Comparison of ENCODE assay signal across 1 cellular context in the genomic region with DNA sequence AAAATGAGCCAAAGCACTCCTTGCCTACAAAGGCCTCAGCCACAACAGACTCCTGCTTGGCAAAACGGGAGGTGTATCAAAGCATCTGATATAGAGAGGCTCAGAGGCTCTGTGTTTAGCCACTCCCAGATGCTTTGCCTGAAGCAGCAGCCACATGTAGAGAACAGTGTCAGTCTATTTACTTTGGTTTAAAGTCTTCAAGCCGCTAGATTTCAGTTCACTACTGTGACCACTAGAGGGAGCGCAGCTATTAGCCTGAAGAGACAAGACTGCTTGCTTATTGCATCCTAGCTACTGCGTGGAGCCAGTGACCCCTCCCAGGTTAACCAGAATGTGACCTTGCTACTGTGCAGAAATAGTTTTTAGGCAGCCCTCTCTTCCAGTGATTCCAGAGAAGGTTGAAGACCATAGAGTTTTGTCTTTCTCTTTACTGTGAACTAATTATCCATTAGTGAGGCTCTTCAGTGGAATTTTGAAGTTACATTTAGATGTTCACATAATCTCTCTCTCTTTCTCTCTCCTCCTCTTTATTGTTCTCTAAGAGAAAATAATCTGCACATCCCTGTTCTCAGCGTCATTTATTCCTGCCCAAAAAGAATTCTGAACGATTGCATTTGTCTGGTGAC.
TF ChIP-seq lines count a peak whose summit lies in the region.

No MANE protein-coding gene starts in this region.

TF ChIP-seq in HepG2, 621 proteins besides CTCF, POLR2A, EP300 and RAD21 (continued from another document and continues in another):
- TF ChIP-seq ZNF678 (CRISPR knock-in tag; IDR thresholded peaks at IDR 0.05) (no peak), SMARCE1 (IDR thresholded peaks at IDR 0.05; ENCODE audit: borderline replicate concordance) (no peak), MYPOP (CRISPR knock-in tag; IDR thresholded peaks at IDR 0.05) (no peak), ARID5B (CRISPR knock-in tag; IDR thresholded peaks at IDR 0.05) (0 out of 2 replicates have a peak, but pooled peaks have one; percentile 22), GLI4 (CRISPR knock-in tag; IDR thresholded peaks at IDR 0.05; ENCODE audit: borderline replicate concordance) (no peak), CEBPG (CRISPR knock-in tag; IDR thresholded peaks at IDR 0.05) (0 out of 2 replicates have a peak, but pooled peaks have one; percentile 9), FOXA3 (CRISPR knock-in tag; IDR thresholded peaks at IDR 0.05) (peak; percentile 50), HMG20A (CRISPR knock-in tag; IDR thresholded peaks at IDR 0.05; ENCODE audit: borderline replicate concordance) (no peak), ZNF777 (CRISPR knock-in tag; IDR thresholded peaks at IDR 0.05) (no peak), NRL (CRISPR knock-in tag; IDR thresholded peaks at IDR 0.05; ENCODE audit: borderline replicate concordance) (no peak), SRSF9 (IDR thresholded peaks at IDR 0.05; ENCODE audit: borderline replicate concordance, insufficient read depth, low read depth, low read length, poor library complexity, severe bottlenecking) (no peak), SIN3A (IDR thresholded peaks at IDR 0.05; ENCODE audit: borderline replicate concordance, low read depth, low read length) (no peak), NFYC (CRISPR knock-in tag; IDR thresholded peaks at IDR 0.05) (no peak), KDM3A (CRISPR knock-in tag; IDR thresholded peaks at IDR 0.05; ENCODE audit: low read depth) (no peak), ZNF766 (CRISPR knock-in tag; IDR thresholded peaks at IDR 0.05; ENCODE audit: borderline replicate concordance) (no peak), IKZF5 (CRISPR knock-in tag; IDR thresholded peaks at IDR 0.05) (no peak), ZFX (CRISPR knock-in tag; IDR thresholded peaks at IDR 0.05; ENCODE audit: low read depth) (no peak), DNMT3B (CRISPR knock-in tag; conservative IDR thresholded peaks at IDR 0.05) (no peak), ZNF160 (CRISPR knock-in tag; IDR thresholded peaks at IDR 0.05) (no peak), ZNF589 (CRISPR knock-in tag; conservative IDR thresholded peaks at IDR 0.05) (no peak), MIXL1 (CRISPR knock-in tag; IDR thresholded peaks at IDR 0.05) (peak; percentile 55; the same call in 1 of the 2 replicates), YY1 (IDR thresholded peaks at IDR 0.05; ENCODE audit: insufficient read depth, insufficient replicate concordance, low read depth, low read length) (no peak), BORCS8-MEF2B (CRISPR knock-in tag; IDR thresholded peaks at IDR 0.05) (no peak), MXD3 (CRISPR knock-in tag; IDR thresholded peaks at IDR 0.05) (no peak), ZNF441 (CRISPR knock-in tag; IDR thresholded peaks at IDR 0.05; ENCODE audit: borderline replicate concordance) (no peak), ZNF510 (CRISPR knock-in tag; IDR thresholded peaks at IDR 0.05; ENCODE audit: low read depth) (no peak), ZNF770 (CRISPR knock-in tag; IDR thresholded peaks at IDR 0.05) (no peak), NFIB (CRISPR knock-in tag; IDR thresholded peaks at IDR 0.05; ENCODE audit: borderline replicate concordance) (no peak), ZNF850 (CRISPR knock-in tag; conservative IDR thresholded peaks at IDR 0.05) (no peak), DZIP1 (CRISPR knock-in tag; IDR thresholded peaks at IDR 0.05) (no peak), BCL6 (CRISPR knock-in tag; IDR thresholded peaks at IDR 0.05) (no peak), CBX1 (IDR thresholded peaks at IDR 0.05; ENCODE audit: low read depth) (no peak), ZNF205 (CRISPR knock-in tag; IDR thresholded peaks at IDR 0.05) (no peak), ETV6 (CRISPR knock-in tag; conservative IDR thresholded peaks at IDR 0.05) (no peak), FUBP1 (CRISPR knock-in tag; IDR thresholded peaks at IDR 0.05; ENCODE audit: borderline replicate concordance) (no peak), ZNF12 (CRISPR knock-in tag; IDR thresholded peaks at IDR 0.05) (no peak; the same call in 1 of the 2 replicates), LCORL (IDR thresholded peaks at IDR 0.05) (no peak), LCORL (CRISPR knock-in tag; IDR thresholded peaks at IDR 0.05) (no peak)
- TF ChIP-seq, protein P1, sequence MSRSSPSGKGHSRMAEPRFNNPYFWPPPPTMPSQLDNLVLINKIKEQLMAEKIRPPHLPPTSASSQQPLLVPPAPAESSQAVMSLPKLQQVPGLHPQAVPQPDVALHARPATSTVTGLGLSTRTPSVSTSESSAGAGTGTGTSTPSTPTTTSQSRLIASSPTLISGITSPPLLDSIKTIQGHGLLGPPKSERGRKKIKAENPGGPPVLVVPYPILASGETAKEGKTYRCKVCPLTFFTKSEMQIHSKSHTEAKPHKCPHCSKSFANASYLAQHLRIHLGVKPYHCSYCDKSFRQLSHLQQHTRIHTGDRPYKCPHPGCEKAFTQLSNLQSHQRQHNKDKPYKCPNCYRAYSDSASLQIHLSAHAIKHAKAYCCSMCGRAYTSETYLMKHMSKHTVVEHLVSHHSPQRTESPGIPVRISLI (CRISPR knock-in tag; IDR thresholded peaks at IDR 0.05; ENCODE audit: borderline replicate concordance), result no peak
- TF ChIP-seq, protein P2, sequence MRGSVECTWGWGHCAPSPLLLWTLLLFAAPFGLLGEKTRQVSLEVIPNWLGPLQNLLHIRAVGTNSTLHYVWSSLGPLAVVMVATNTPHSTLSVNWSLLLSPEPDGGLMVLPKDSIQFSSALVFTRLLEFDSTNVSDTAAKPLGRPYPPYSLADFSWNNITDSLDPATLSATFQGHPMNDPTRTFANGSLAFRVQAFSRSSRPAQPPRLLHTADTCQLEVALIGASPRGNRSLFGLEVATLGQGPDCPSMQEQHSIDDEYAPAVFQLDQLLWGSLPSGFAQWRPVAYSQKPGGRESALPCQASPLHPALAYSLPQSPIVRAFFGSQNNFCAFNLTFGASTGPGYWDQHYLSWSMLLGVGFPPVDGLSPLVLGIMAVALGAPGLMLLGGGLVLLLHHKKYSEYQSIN (CRISPR knock-in tag; IDR thresholded peaks at IDR 0.05; ENCODE audit: borderline replicate concordance), result no peak
- TF ChIP-seq, protein P3, sequence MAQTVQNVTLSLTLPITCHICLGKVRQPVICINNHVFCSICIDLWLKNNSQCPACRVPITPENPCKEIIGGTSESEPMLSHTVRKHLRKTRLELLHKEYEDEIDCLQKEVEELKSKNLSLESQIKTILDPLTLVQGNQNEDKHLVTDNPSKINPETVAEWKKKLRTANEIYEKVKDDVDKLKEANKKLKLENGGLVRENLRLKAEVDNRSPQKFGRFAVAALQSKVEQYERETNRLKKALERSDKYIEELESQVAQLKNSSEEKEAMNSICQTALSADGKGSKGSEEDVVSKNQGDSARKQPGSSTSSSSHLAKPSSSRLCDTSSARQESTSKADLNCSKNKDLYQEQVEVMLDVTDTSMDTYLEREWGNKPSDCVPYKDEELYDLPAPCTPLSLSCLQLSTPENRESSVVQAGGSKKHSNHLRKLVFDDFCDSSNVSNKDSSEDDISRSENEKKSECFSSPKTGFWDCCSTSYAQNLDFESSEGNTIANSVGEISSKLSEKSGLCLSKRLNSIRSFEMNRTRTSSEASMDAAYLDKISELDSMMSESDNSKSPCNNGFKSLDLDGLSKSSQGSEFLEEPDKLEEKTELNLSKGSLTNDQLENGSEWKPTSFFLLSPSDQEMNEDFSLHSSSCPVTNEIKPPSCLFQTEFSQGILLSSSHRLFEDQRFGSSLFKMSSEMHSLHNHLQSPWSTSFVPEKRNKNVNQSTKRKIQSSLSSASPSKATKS (CRISPR knock-in tag; IDR thresholded peaks at IDR 0.05), result no peak
